In the genomic region with DNA sequence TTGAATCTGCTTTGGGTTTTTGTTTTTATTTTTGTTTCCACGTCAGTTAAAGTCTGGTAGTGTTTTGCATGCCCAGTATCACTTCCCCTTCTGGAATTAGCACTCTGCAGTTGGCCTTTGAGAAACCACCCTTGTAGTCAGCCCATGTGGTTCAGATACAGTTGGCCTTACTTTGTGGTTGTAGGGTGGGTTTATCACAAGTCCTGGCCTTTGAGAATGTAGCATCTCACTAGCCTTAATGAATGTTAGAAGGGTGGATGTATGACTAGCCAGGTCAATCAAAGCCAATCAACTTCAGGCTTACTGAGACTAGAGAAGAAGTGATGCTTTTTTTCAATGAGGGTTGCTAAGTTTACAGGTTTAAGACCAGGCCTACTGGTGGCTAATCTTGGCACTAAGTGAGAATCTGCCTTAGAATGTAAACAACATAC, we compare ENCODE assay signal across 1 cellular context.
TF ChIP-seq lines count a peak whose summit lies in the region.

No MANE protein-coding gene starts in this region.

TF ChIP-seq in GM23338, 12 proteins besides CTCF, POLR2A, EP300 and RAD21 (continued from another document):
- TF ChIP-seq, protein P1, sequence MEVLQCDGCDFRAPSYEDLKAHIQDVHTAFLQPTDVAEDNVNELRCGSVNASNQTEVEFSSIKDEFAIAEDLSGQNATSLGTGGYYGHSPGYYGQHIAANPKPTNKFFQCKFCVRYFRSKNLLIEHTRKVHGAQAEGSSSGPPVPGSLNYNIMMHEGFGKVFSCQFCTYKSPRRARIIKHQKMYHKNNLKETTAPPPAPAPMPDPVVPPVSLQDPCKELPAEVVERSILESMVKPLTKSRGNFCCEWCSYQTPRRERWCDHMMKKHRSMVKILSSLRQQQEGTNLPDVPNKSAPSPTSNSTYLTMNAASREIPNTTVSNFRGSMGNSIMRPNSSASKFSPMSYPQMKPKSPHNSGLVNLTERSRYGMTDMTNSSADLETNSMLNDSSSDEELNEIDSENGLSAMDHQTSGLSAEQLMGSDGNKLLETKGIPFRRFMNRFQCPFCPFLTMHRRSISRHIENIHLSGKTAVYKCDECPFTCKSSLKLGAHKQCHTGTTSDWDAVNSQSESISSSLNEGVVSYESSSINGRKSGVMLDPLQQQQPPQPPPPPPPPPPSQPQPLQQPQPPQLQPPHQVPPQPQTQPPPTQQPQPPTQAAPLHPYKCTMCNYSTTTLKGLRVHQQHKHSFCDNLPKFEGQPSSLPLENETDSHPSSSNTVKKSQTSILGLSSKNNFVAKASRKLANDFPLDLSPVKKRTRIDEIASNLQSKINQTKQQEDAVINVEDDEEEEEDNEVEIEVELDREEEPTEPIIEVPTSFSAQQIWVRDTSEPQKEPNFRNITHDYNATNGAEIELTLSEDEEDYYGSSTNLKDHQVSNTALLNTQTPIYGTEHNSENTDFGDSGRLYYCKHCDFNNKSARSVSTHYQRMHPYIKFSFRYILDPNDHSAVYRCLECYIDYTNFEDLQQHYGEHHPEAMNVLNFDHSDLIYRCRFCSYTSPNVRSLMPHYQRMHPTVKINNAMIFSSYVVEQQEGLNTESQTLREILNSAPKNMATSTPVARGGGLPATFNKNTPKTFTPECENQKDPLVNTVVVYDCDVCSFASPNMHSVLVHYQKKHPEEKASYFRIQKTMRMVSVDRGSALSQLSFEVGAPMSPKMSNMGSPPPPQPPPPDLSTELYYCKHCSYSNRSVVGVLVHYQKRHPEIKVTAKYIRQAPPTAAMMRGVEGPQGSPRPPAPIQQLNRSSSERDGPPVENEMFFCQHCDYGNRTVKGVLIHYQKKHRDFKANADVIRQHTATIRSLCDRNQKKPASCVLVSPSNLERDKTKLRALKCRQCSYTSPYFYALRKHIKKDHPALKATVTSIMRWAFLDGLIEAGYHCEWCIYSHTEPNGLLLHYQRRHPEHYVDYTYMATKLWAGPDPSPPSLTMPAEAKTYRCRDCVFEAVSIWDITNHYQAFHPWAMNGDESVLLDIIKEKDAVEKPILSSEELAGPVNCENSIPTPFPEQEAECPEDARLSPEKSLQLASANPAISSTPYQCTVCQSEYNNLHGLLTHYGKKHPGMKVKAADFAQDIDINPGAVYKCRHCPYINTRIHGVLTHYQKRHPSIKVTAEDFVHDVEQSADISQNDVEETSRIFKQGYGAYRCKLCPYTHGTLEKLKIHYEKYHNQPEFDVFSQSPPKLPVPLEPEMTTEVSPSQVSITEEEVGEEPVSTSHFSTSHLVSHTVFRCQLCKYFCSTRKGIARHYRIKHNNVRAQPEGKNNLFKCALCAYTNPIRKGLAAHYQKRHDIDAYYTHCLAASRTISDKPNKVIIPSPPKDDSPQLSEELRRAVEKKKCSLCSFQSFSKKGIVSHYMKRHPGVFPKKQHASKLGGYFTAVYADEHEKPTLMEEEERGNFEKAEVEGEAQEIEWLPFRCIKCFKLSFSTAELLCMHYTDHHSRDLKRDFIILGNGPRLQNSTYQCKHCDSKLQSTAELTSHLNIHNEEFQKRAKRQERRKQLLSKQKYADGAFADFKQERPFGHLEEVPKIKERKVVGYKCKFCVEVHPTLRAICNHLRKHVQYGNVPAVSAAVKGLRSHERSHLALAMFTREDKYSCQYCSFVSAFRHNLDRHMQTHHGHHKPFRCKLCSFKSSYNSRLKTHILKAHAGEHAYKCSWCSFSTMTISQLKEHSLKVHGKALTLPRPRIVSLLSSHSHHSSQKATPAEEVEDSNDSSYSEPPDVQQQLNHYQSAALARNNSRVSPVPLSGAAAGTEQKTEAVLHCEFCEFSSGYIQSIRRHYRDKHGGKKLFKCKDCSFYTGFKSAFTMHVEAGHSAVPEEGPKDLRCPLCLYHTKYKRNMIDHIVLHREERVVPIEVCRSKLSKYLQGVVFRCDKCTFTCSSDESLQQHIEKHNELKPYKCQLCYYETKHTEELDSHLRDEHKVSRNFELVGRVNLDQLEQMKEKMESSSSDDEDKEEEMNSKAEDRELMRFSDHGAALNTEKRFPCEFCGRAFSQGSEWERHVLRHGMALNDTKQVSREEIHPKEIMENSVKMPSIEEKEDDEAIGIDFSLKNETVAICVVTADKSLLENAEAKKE (CRISPR knock-in tag; IDR thresholded peaks at IDR 0.05) = no peak
